Comparison of ENCODE assay signal across 6 cellular contexts in the genomic region with DNA sequence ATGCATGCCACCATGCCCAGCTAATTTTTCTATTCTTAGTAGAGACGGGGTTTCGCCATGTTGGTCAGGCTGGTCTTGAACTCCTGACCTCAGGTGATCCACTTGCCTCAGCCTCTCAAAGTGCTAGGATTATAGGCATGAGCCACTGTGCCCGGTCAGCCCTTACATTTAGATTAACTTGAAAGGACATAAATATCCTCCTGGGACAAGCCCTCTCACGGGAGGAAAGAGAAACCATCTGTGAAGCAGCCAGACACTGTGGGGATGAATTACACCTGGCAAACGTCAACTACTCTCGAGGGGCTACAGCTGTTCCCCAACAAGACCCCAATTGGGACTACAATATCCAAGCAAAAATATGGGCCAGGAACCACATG. TPM values are rescaled to one million over a fixed set of nuclear protein-coding genes. Genes with fewer than 3 reads are reported as not detected.
A peak's percentile ranks its signal among the peaks of the same experiment; 100 is the strongest.
DNase-seq lines count a peak whose midpoint lies in the region; ATAC-seq, FAIRE-seq and TF ChIP-seq lines count a peak whose summit lies in the region.
"Not testable (repeated sequence)": the region's sequence is repeated elsewhere in the genome, so short reads cannot be mapped to it uniquely, and the experiment has no call there.

No MANE protein-coding gene starts in this region.

- WGBS in GM12878 (ENCODE audit: insufficient coverage, insufficient replicate concordance, low lambda C conversion rate, missing lambda C conversion rate), result 12% methylated on average over 6 of the region's 6 CpGs

- H3K36me3 Mint-ChIP-seq in nephron progenitor cell (ENCODE audit: low read depth), result not testable (repeated sequence)

- H3K79me2 ChIP-seq in Karpas-422 (ENCODE audit: low read length); GM12878 (ENCODE audit: control insufficient read depth, insufficient read depth, low read length): not testable (repeated sequence)

- not testable (repeated sequence) for H3K4me3 ChIP-seq in Karpas-422 (ENCODE audit: low read length); GM12878

- not testable (repeated sequence) for TF ChIP-seq EP300 in GM12878 (IDR thresholded peaks at IDR 0.05; ENCODE audit: borderline replicate concordance in 1 of 2, control insufficient read depth in 1 of 2, low read depth in 2 of 2, low read length in 2 of 2)

- DNase-seq in D341Med (ENCODE audit: low spot score) (peak; percentile 41), NCI-H2171 treated with DMSO at 0.1 percent for 48 hours (lab: John Stamatoyannopoulos, UW) (peak; percentile 92), NCI-H82 (lab: John Stamatoyannopoulos, UW) (peak; percentile 26)
- not testable (repeated sequence) for DNase-seq in Karpas-422; GM12878 (ENCODE audit: low read depth, low spot score); nephron progenitor cell

- in situ Hi-C loops in GM12878 (cut with MboI), result not testable (repeated sequence)

- FAIRE-seq in GM12878 (lab: Jason Lieb, UNC), result not testable (repeated sequence)

- SMC1A ChIA-PET in GM12878 (lab: Charles Lee; ENCODE audit: uncharacterized antibody, unreplicated experiment), result interaction anchor here (0.6 to 1.0 kb wide), 3 partner anchors 9 to 1398 kb away, joined by 3 read pairs; no protein-coding TSS in a partner anchor

- not testable (repeated sequence) for H2AFZ ChIP-seq in Karpas-422 (ENCODE audit: low read length); GM12878 (ENCODE audit: control insufficient read depth, low read depth, low read length)

- H3K27me3 Mint-ChIP-seq in nephron progenitor cell (ENCODE audit: low read depth, poor library complexity), result not testable (repeated sequence)

- peak overlapping the region; percentile 80 for H3K27ac Mint-ChIP-seq in nephron progenitor cell

- POLR2A ChIA-PET in GM12878 (lab: Charles Lee), result not testable (repeated sequence)

- H3K9me3 Mint-ChIP-seq in nephron progenitor cell, result not testable (repeated sequence)

- H3K9me3 ChIP-seq in Karpas-422 (ENCODE audit: low read length); GM12878 (replicated peaks; ENCODE audit: control insufficient read depth, insufficient read depth, low read length): not testable (repeated sequence)

- H3K4me3 Mint-ChIP-seq in nephron progenitor cell, result not testable (repeated sequence)

- H3K27me3 ChIP-seq in Karpas-422 (ENCODE audit: low read length); GM12878 (replicated peaks in 1 of 2; ENCODE audit: control insufficient read depth in 2 of 2, insufficient read depth in 2 of 2, low read length in 1 of 2): not testable (repeated sequence)

- not testable (repeated sequence) for TF ChIP-seq CTCF in GM12878 (IDR thresholded peaks at IDR 0.05 in 2 of 3, conservative IDR thresholded peaks at IDR 0.05 in 1 of 3; ENCODE audit: control insufficient read depth in 2 of 3, extremely low read depth in 1 of 3, insufficient read depth in 1 of 3, low read depth in 3 of 3, low read length in 3 of 3); nephron progenitor cell (IDR thresholded peaks at IDR 0.05)

- not testable (repeated sequence) for H3K9ac ChIP-seq in Karpas-422 (ENCODE audit: low read length); GM12878 (ENCODE audit: control insufficient read depth, insufficient read depth, low read length)

- RAD21 ChIA-PET in GM12878 (lab: Charles Lee; ENCODE audit: unreplicated experiment), result not testable (repeated sequence)

- peak; percentile 57; the same call in 2 of the 3 replicates for ATAC-seq in GM12878

- H3K9me2 ChIP-seq in Karpas-422 (replicated peaks; ENCODE audit: insufficient read depth, low read length), result not testable (repeated sequence)

- BruUV-seq in GM12878 (replicated peaks; lab: Mats Ljungman, UMichigan), result not testable (repeated sequence)

- H3K4me1 Mint-ChIP-seq in nephron progenitor cell, result peaks cover 17% of the 10 kb centered on the region

- H4K20me1 ChIP-seq in Karpas-422 (ENCODE audit: insufficient read depth, low read depth, low read length); GM12878 (ENCODE audit: control insufficient read depth, insufficient read depth): not testable (repeated sequence)

- not testable (repeated sequence) for H3K27ac ChIP-seq in Karpas-422 (ENCODE audit: low read length); GM12878 (ENCODE audit: control insufficient read depth, insufficient read depth)

- peak overlapping the region; percentile 1 for H3K4me2 ChIP-seq in Karpas-422 (ENCODE audit: low read depth, low read length, poor library complexity, severe bottlenecking)
- not testable (repeated sequence) for H3K4me2 ChIP-seq in GM12878 (ENCODE audit: control insufficient read depth, insufficient read depth)

- TF ChIP-seq RAD21 in GM12878 (IDR thresholded peaks at IDR 0.05; ENCODE audit: insufficient read depth, low read depth, low read length), result not testable (repeated sequence)

- not testable (repeated sequence) for H3K36me3 ChIP-seq in Karpas-422 (ENCODE audit: insufficient read depth, low read length); GM12878 (ENCODE audit: control insufficient read depth in 2 of 2, insufficient read depth in 2 of 2, low read length in 1 of 2)

- intact Hi-C loops in GM12878 (cut with micrococcal nuclease; ENCODE audit: unreplicated experiment), result not testable (repeated sequence)

- CTCF ChIA-PET in GM12878 (lab: Yijun Ruan, JAX), result interaction anchor here (0.6 kb wide), 1 partner anchor 432 kb away, joined by 3 read pairs; no protein-coding TSS in a partner anchor

- TF ChIP-seq POLR2A in GM12878 (IDR thresholded peaks at IDR 0.05; ENCODE audit: low read depth, low read length), result not testable (repeated sequence)

- H3K4me1 ChIP-seq in Karpas-422 (ENCODE audit: low read length); GM12878 (ENCODE audit: control insufficient read depth, insufficient read depth, low read length): not testable (repeated sequence)

TF ChIP-seq in GM12878, 131 proteins besides CTCF, POLR2A, EP300 and RAD21:
- TF ChIP-seq MEF2B (IDR thresholded peaks at IDR 0.05; ENCODE audit: partially characterized antibody, poor library complexity, severe bottlenecking) (peak; percentile 15), TCF12 (IDR thresholded peaks at IDR 0.05; ENCODE audit: low read depth, low read length) (0 out of 2 replicates have a peak, but pooled peaks have one; percentile 40)
TF ChIP-seq in GM12878: peak in this region for 2; not testable (repeated sequence) for 129.

RNA-seq across cellular contexts. Expression of a gene that starts 32.7 kb away (rescaled TPM):
- 26.4 and 28.7 TPM in 2 replicates for total RNA-seq in Karpas-422 (2014; rRNA removed; shearing (Covaris generic); ENCODE audit: low replicate concordance)
- 89.7 and 91.8 TPM in 2 replicates for total RNA-seq in GM12878 (2013; cell fraction: nucleolus; rRNA removed)
- total RNA-seq in GM12878 (2014; rRNA removed), result 39.9 and 43.2 TPM in 2 replicates
- 46.8 and 47.9 TPM in 2 replicates for total RNA-seq in GM12878 (2014; rRNA removed; fragmentation: Illumina TruSeq; extraction: Trizol)
- 37.7 and 37.8 TPM in 2 replicates for total RNA-seq in GM12878 (2021)
- polyA plus RNA-seq in GM12878 (2011; ENCODE audit: low read depth), result 8.0 TPM
- 43.6 and 52.1 TPM in 2 replicates for polyA plus RNA-seq in GM12878 (2011; rRNA removed)
- 19.2 and 22.3 TPM in 2 replicates for polyA plus RNA-seq in GM12878 (2011; cell fraction: cytosol; rRNA removed)
- 15.7 and 23.7 TPM in 2 replicates for polyA plus RNA-seq in GM12878 (2011; cell fraction: nucleus; rRNA removed)
- polyA plus RNA-seq in GM12878 (2012), result 9.7 and 11.4 TPM in 2 replicates
- polyA plus RNA-seq in GM12878 (2014; fragmentation: Illumina TruSeq; extraction: Trizol), result 41.8 and 44.9 TPM in 2 replicates
- 10 to 100 TPM; 20.5 to 21.7 TPM for polyA plus RNA-seq in GM12878 (2014; fragmentation: Nextera tagmentation; extraction: Ambion mirVana)
- 23.4 and 26.3 TPM in 2 replicates for polyA plus RNA-seq in GM12878 (2014; rRNA removed)
- polyA plus RNA-seq in GM12878 (2016; fragmentation: Nextera tagmentation; extraction: Ambion mirVana), result 10 to 100 TPM; 37.8 to 42.0 TPM
- polyA minus RNA-seq in GM12878 (2011; rRNA and poly(A)+ RNA removed), result 29.6 and 43.2 TPM in 2 replicates
- 11.4 and 15.0 TPM in 2 replicates for polyA minus RNA-seq in GM12878 (2011; cell fraction: cytosol; rRNA and poly(A)+ RNA removed)
- 17.5 and 26.4 TPM in 2 replicates for polyA minus RNA-seq in GM12878 (2011; cell fraction: nucleus; rRNA and poly(A)+ RNA removed)
